In genomic region chr10:80271416-80271815, GRCh38 we compare ENCODE assay signal across 29 cellular contexts. TPM values are rescaled to one million over a fixed set of nuclear protein-coding genes. Genes with fewer than 3 reads are reported as not detected.
"Had no signal": no experiment of that assay in that cellular context is flagged by ENCODE, and none has a peak within 500 bp of the region (broad histone marks: within the 10 kb centered on the region; RNA-seq: fewer than 3 reads in every experiment).

No MANE protein-coding gene starts in this region.

- ATAC-seq: left colon; left ventricle myocardium superior; naive thymus-derived CD4-positive, alpha-beta T cell; natural killer cell treated with Interleukin-12 subunit alpha and Interleukin-12 subunit beta and Interleukin-15 and Interleukin-18, amount 100 ng/mL, for 72 hours; right cardiac atrium; sciatic nerve; stimulated activated effector memory CD8-positive, alpha-beta T cell treated with anti-CD3 and anti-CD28 coated beads, Interleukin-12 subunit alpha, Interleukin-12 subunit beta, amount 100 ng/mL, for 72 hours; upper lobe of right lung had no signal

- H3K36me3 ChIP-seq: ovary, prostate gland, spleen, suprapubic skin, thoracic aorta, tibial artery, upper lobe of right lung had no signal

- H3K27ac ChIP-seq: ovary, prostate gland, spleen, suprapubic skin, thoracic aorta, tibial artery, upper lobe of right lung had no signal

- FAIRE-seq: islet of Langerhans, kidney, small intestine, urothelium cell line had no signal

- H3K4me1 ChIP-seq: prostate gland, spleen, suprapubic skin, tibial artery, upper lobe of right lung had no signal

- H3K4me3 ChIP-seq: lung, ovary, prostate gland, spleen, suprapubic skin, thoracic aorta, tibial artery, upper lobe of right lung had no signal

- H3K9me3 ChIP-seq: ovary, prostate gland, suprapubic skin, thoracic aorta, tibial artery, upper lobe of right lung had no signal

- DNase-seq: hypothalamus; immature natural killer cell; kidney; left ventricle myocardium superior; mesendoderm; naive thymus-derived CD4-positive, alpha-beta T cell; ovary; retina; right cardiac atrium; small intestine; spleen; stimulated activated CD4-positive, alpha-beta T cell treated with anti-CD3 and anti-CD28 coated beads, Interleukin-4, amount 100 ng/mL, for 24 hours; stimulated activated naive CD4-positive, alpha-beta T cell; tibial artery; upper lobe of right lung had no signal

- H3K27me3 ChIP-seq: ovary, upper lobe of right lung had no signal

RNA-seq across cellular contexts. Expression of gene MAT1A, which starts 18.0 kb away (rescaled TPM):
- total RNA-seq: left ventricle myocardium superior; mononuclear cell; naive thymus-derived CD4-positive, alpha-beta T cell; natural killer cell treated with Interleukin-12 subunit alpha and Interleukin-12 subunit beta and Interleukin-15 and Interleukin-18, amount 100 ng/mL, for 72 hours; omental fat pad; sciatic nerve; subcutaneous adipose tissue; thoracic aorta had no signal
- polyA plus RNA-seq: immature natural killer cell; naive thymus-derived CD4-positive, alpha-beta T cell; neural cell had no signal
